ENCODE assay signal across 29 cellular contexts in the genomic region with DNA sequence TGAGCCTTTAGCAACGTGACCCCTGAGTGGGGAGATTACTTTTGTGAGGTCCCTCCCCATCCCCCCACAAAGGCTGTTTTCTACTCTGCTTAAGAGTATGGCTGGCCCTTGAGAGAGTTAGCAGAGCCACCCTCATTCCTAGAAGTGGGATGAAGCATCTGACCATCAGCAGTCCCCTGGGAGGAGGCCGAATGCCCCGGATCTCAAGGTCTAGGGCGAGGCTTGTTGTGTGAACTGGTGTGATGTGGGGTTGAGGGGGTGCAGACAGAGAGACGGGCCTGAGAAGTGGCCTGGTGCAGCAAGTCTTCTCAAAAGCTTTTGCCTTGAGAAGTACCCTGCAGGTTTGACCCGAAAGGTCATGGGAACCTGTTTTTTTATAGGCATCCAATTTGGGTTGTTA.
A peak's percentile ranks its signal among the peaks of the same experiment; 100 is the strongest.
DNase-seq lines count a peak whose midpoint lies in the region; ATAC-seq, FAIRE-seq and TF ChIP-seq lines count a peak whose summit lies in the region.
"Had no signal": no experiment of that assay in that cellular context is flagged by ENCODE, and none has a peak within 500 bp of the region (broad histone marks: within the 10 kb centered on the region; RNA-seq: fewer than 3 reads in every experiment).

No MANE protein-coding gene starts in this region.

- no peaks in the 10 kb centered on the region for H3K36me3 Mint-ChIP-seq in activated T-helper 17 cell treated with anti-CD3 and anti-CD28 coated beads, Interleukin-2, amount 50 U/mL, for 72 hours (ENCODE audit: low read depth)
- H3K36me3 Mint-ChIP-seq: activated naive CD4-positive, alpha-beta T cell treated with anti-CD3 and anti-CD28 coated beads, Interleukin-2, amount 50 U/mL, for 72 hours; type B pancreatic cell had no signal

- H3K9me3 Mint-ChIP-seq in activated T-helper 17 cell treated with anti-CD3 and anti-CD28 coated beads, Interleukin-2, amount 50 U/mL, for 72 hours, result no peaks in the 10 kb centered on the region
- H3K9me3 Mint-ChIP-seq: activated CD4-positive, alpha-beta memory T cell treated with anti-CD3 and anti-CD28 coated beads, Interleukin-2, amount 10 ng/mL, durations not matched to agents 7 days and 5 days; activated naive CD4-positive, alpha-beta T cell treated with anti-CD3 and anti-CD28 coated beads, Interleukin-2, amount 50 U/mL, for 72 hours; CD8-positive, alpha-beta memory T cell; naive thymus-derived CD4-positive, alpha-beta T cell; type B pancreatic cell had no signal

- no peak overlapping the region for H3K27ac Mint-ChIP-seq in activated T-helper 17 cell treated with anti-CD3 and anti-CD28 coated beads, Interleukin-2, amount 50 U/mL, for 72 hours
- H3K27ac Mint-ChIP-seq: activated CD4-positive, alpha-beta memory T cell treated with anti-CD3 and anti-CD28 coated beads, Interleukin-2, amount 10 ng/mL, durations not matched to agents 7 days and 5 days had no signal

- peaks cover 3% of the 10 kb centered on the region for H3K4me1 ChIP-seq in right cardiac atrium (ENCODE audit: control insufficient read depth, insufficient read depth, low read length)
- no peaks in the 10 kb centered on the region for H3K4me1 ChIP-seq in kidney (ENCODE audit: control insufficient read depth in 1 of 2, insufficient read depth in 1 of 2, low read depth in 1 of 2, low read length in 2 of 2)
- peaks cover 20% of the 10 kb centered on the region for H3K4me1 ChIP-seq in vagina
- H3K4me1 ChIP-seq: right lobe of liver had no signal

- TF ChIP-seq POLR2A in vagina (IDR thresholded peaks at IDR 0.05), result no peak

- H3K27ac ChIP-seq in right cardiac atrium (ENCODE audit: low read length), result no peak overlapping the region
- no peak overlapping the region for H3K27ac ChIP-seq in kidney (ENCODE audit: low read depth in 2 of 2, low read length in 2 of 2)
- peak overlapping the region; percentile 79 for H3K27ac ChIP-seq in vagina
- H3K27ac ChIP-seq: cardiac muscle cell, lower lobe of right lung, right lobe of liver had no signal

- WGBS in right cardiac atrium, result 88% methylated on average over 6 of the region's 6 CpGs

- H3K4me1 Mint-ChIP-seq in activated T-helper 17 cell treated with anti-CD3 and anti-CD28 coated beads, Interleukin-2, amount 50 U/mL, for 72 hours, result peaks cover 24% of the 10 kb centered on the region

- peak overlapping the region; percentile 8 for H3K4me3 Mint-ChIP-seq in activated T-helper 17 cell treated with anti-CD3 and anti-CD28 coated beads, Interleukin-2, amount 50 U/mL, for 72 hours
- H3K4me3 Mint-ChIP-seq: activated CD4-positive, alpha-beta memory T cell treated with anti-CD3 and anti-CD28 coated beads, Interleukin-2, amount 10 ng/mL, durations not matched to agents 7 days and 5 days; type B pancreatic cell had no signal

- FAIRE-seq in kidney (lab: Jason Lieb, UNC), result no peak
- FAIRE-seq: A549, K562 had no signal

- DNase-seq in cardiac septum (ENCODE audit: low spot score), result peak; percentile 41
- no peak for DNase-seq in right cardiac atrium
- peak; percentile 46 for DNase-seq in kidney
- no peak for DNase-seq in vagina (ENCODE audit: extremely low spot score in 2 of 2)
- DNase-seq in NK-92 (lab: John Stamatoyannopoulos, UW; ENCODE audit: unreplicated experiment), result no peak
- DNase-seq: activated CD4-positive, alpha-beta memory T cell treated with anti-CD3 and anti-CD28 coated beads, Interleukin-2, amount 10 ng/mL, durations not matched to agents 7 days and 5 days; activated CD4-positive, alpha-beta T cell treated with anti-CD3 and anti-CD28 coated beads for 1 hour; DMS 273 treated with DMSO at 0.1 percent for 48 hours; esophagus squamous epithelium; foreskin melanocyte; GOT3; kidney glomerular epithelial cell; lower lobe of right lung; NCI-H1092 treated with DMSO at 0.1 percent for 48 hours; NCI-H187 treated with DMSO at 0.1 percent for 48 hours; NCI-H524 treated with DMSO at 0.1 percent for 48 hours; SIG-M5; stimulated activated CD4-positive, alpha-beta T cell treated with anti-CD3 and anti-CD28 coated beads, Interleukin-4, amount 100 ng/mL, for 1 hour had no signal

- peaks cover 45% of the 10 kb centered on the region for H3K27me3 Mint-ChIP-seq in activated T-helper 17 cell treated with anti-CD3 and anti-CD28 coated beads, Interleukin-2, amount 50 U/mL, for 72 hours

- no peaks in the 10 kb centered on the region for H3K27me3 ChIP-seq in right cardiac atrium (ENCODE audit: control insufficient read depth, insufficient read depth)
- no peaks in the 10 kb centered on the region for H3K27me3 ChIP-seq in vagina
- H3K27me3 ChIP-seq: cardiac muscle cell, right lobe of liver had no signal

- H3K9ac ChIP-seq in kidney (ENCODE audit: low read length in 2 of 2), result no peak overlapping the region

- ATAC-seq in right cardiac atrium (no peak), HG03460 (IDR thresholded peaks at IDR 0.05; ENCODE audit: unreplicated experiment) (no peak), GM21447 (IDR thresholded peaks at IDR 0.05; ENCODE audit: unreplicated experiment) (no peak)
- no peak for ATAC-seq in activated T-helper 17 cell treated with anti-CD3 and anti-CD28 coated beads, Interleukin-2, amount 50 U/mL, for 72 hours (replicated peaks)
- ATAC-seq: lower lobe of right lung; naive thymus-derived CD4-positive, alpha-beta T cell had no signal

- H3K9me3 ChIP-seq in right cardiac atrium (ENCODE audit: control insufficient read depth, low read length) (no peaks in the 10 kb centered on the region), kidney (ENCODE audit: control insufficient read depth in 1 of 2, low read length in 2 of 2) (no peaks in the 10 kb centered on the region), vagina (no peaks in the 10 kb centered on the region)
- H3K9me3 ChIP-seq: A549, esophagus squamous epithelium, lower lobe of right lung, right lobe of liver had no signal

- H3K4me3 ChIP-seq in right cardiac atrium (ENCODE audit: low read length) (no peak overlapping the region), kidney (ENCODE audit: low read length in 2 of 2) (no peak overlapping the region), vagina (no peak overlapping the region)
- H3K4me3 ChIP-seq: A549, cardiac muscle cell, esophagus squamous epithelium, K562, lower lobe of right lung, right lobe of liver had no signal

- H3K36me3 ChIP-seq in kidney (ENCODE audit: control insufficient read depth in 1 of 2, insufficient read depth in 2 of 2, low read length in 2 of 2) (no peaks in the 10 kb centered on the region), vagina (no peaks in the 10 kb centered on the region)
- H3K36me3 ChIP-seq: cardiac muscle cell, esophagus squamous epithelium, lower lobe of right lung, right lobe of liver had no signal

- TF ChIP-seq CTCF in kidney (IDR thresholded peaks at IDR 0.05; ENCODE audit: borderline replicate concordance, extremely low read depth, insufficient read depth) (no peak), vagina (IDR thresholded peaks at IDR 0.05) (no peak)

- intact Hi-C loops in cardiac septum (cut with DNase I) (no loop called here), right cardiac atrium (cut with DNase I) (no loop called here), kidney (cut with DNase I) (no loop called here), vagina (cut with DNase I) (no loop called here)

Comparison
In these comparisons a context has a peak if more than half of its experiments do, and no peak if none do; other contexts are left out.
1. DNase-seq: peak in cardiac septum (single experiment) and kidney (single experiment); none in right cardiac atrium (0 of 3), vagina (0 of 2) and NK-92 (single experiment).